Comparison of ENCODE assay signal across 15 cellular contexts in the genomic region with DNA sequence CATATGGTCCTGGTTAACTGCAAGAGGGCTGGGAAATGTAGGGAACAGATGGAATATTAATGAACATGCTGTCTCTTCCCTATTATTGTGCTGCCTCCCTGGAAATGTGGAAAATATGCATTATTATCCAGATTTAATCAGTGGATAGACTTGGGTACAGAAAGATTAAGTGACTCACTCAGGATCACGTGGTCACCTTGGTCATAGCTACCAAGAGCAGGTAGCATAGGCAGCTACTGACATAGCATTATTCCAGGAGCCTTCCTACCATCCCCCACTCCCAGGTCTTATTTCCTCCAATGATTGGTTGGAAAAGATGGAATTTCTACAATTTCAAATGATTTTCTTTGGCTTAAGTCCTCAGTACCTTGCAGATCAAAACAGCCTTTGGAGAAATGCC.
"Had no signal": no experiment of that assay in that cellular context is flagged by ENCODE, and none has a peak within 500 bp of the region (broad histone marks: within the 10 kb centered on the region; RNA-seq: fewer than 3 reads in every experiment).

No MANE protein-coding gene starts in this region.

- ATAC-seq: activated naive CD4-positive, alpha-beta T cell treated with anti-CD3 and anti-CD28 coated beads, Interleukin-2, amount 50 U/mL, for 72 hours; activated T-cell treated with anti-CD3 and anti-CD28 coated beads, Interleukin-2, amount 50 U/mL, for 4 hours; heart right ventricle; left lung; upper lobe of right lung had no signal

- DNase-seq: activated CD4-positive, alpha-beta memory T cell treated with anti-CD3 and anti-CD28 coated beads for 36 hours; activated CD4-positive, CD25-positive, alpha-beta regulatory T cell treated with anti-CD3 and anti-CD28 coated beads, Interleukin-2, amount 50 U/mL, for 72 hours; activated effector memory CD4-positive, alpha-beta T cell treated with anti-CD3 and anti-CD28 coated beads, Interleukin-2, amount 50 U/mL, for 16 hours; activated T-cell treated with anti-CD3 and anti-CD28 coated beads, Interleukin-2, amount 50 U/mL, for 4 hours; amygdala; dorsolateral prefrontal cortex; heart right ventricle; left lung; mesenchymal stem cell; nephron progenitor cell; stimulated activated CD4-positive, alpha-beta T cell treated with anti-CD3 and anti-CD28 coated beads, Interleukin-4, amount 100 ng/mL, for 1 hour; stimulated activated CD8-positive, alpha-beta memory T cell treated with anti-CD3 and anti-CD28 coated beads, Interleukin-4, amount 100 ng/mL, for 48 hours; T-helper 9 cell; upper lobe of right lung had no signal
